ENCODE assay signal across 27 cellular contexts in the genomic region with DNA sequence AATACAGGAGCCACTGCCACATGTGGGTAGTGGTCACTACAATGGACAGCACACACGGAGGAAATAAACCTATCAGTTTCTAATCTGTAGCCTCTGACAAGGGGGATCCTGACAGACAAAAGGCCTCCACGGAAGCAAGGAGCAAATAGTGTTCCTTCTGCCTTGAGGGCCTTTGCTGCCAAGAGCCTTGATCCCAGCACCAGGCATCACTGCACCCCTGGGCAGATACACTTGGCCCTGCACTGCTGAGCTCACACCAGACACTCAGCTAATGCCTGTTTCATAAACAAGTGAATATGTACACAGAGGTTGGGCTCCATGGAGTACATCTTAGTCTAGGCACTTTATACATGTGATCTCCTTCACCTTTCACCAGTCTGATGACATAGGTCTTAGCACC.
"Had no signal": no experiment of that assay in that cellular context is flagged by ENCODE, and none has a peak within 500 bp of the region (broad histone marks: within the 10 kb centered on the region; RNA-seq: fewer than 3 reads in every experiment).

No MANE protein-coding gene starts in this region.

- H3K4me3 ChIP-seq: colonic mucosa, gastrocnemius medialis, hepatocyte, stomach, thyroid gland, upper lobe of left lung, vagina had no signal

- H3K9me3 ChIP-seq: colonic mucosa, gastrocnemius medialis, stomach, thyroid gland, upper lobe of left lung, vagina had no signal

- ATAC-seq: activated CD4-positive, CD25-positive, alpha-beta regulatory T cell treated with anti-CD3 and anti-CD28 coated beads, Interleukin-2, amount 50 U/mL, for 24 hours; gastrocnemius medialis; left colon; right cardiac atrium; stimulated activated naive B cell treated with anti-CD40 and anti-IgM and Interleukin-4, amounts not matched to agents 10 μg/mL and 1 μg/mL and 100 μg/mL, for 72 hours had no signal

- DNase-seq: activated CD4-positive, alpha-beta T cell treated with anti-CD3 and anti-CD28 coated beads for 48 hours; activated CD4-positive, alpha-beta T cell treated with anti-CD3 and anti-CD28 coated beads, Interleukin-2, amount 50 U/mL, for 48 hours; activated CD8-positive, alpha-beta memory T cell treated with anti-CD3 and anti-CD28 coated beads for 24 hours; activated effector memory CD4-positive, alpha-beta T cell treated with Interleukin-2 at 50 U/mL for 16 hours; activated naive CD4-positive, alpha-beta T cell treated with Interleukin-2 at 50 U/mL for 16 hours; anterior cingulate cortex; cerebellar nuclear complex; colonic mucosa; effector CD8-positive, alpha-beta T cell; gastrocnemius medialis; glutamatergic neuron; kidney; left colon; nucleus accumbens; right cardiac atrium; stimulated activated CD4-positive, alpha-beta T cell treated with anti-CD3 and anti-CD28 coated beads, Interleukin-15, amount 100 ng/mL, for 24 hours; stimulated activated CD4-positive, alpha-beta T cell treated with anti-CD3 and anti-CD28 coated beads, Interleukin-2, amount 100 ng/mL, for 24 hours; stimulated activated naive B cell treated with anti-CD40 and anti-IgM and Interleukin-4, amounts not matched to agents 10 μg/mL and 1 μg/mL and 100 μg/mL, for 72 hours; stomach; thyroid gland; upper lobe of left lung had no signal

- H3K36me3 Mint-ChIP-seq: activated naive CD8-positive, alpha-beta T cell; stimulated activated naive B cell treated with anti-CD40 and anti-IgM and Interleukin-4, amounts not matched to agents 10 μg/mL and 1 μg/mL and 100 μg/mL, for 72 hours had no signal

- H3K27ac Mint-ChIP-seq: activated naive CD8-positive, alpha-beta T cell; stimulated activated naive B cell treated with anti-CD40 and anti-IgM and Interleukin-4, amounts not matched to agents 10 μg/mL and 1 μg/mL and 100 μg/mL, for 72 hours had no signal

- H3K27ac ChIP-seq: colonic mucosa, gastrocnemius medialis, hepatocyte, parathyroid adenoma, stomach, thyroid gland, upper lobe of left lung, vagina, VCaP had no signal

- H3K9me3 Mint-ChIP-seq: stimulated activated naive B cell treated with anti-CD40 and anti-IgM and Interleukin-4, amounts not matched to agents 10 μg/mL and 1 μg/mL and 100 μg/mL, for 72 hours had no signal

- H3K4me1 ChIP-seq: colonic mucosa, gastrocnemius medialis, parathyroid adenoma, thyroid gland, upper lobe of left lung, vagina had no signal

- H3K4me3 Mint-ChIP-seq: activated naive CD8-positive, alpha-beta T cell; stimulated activated naive B cell treated with anti-CD40 and anti-IgM and Interleukin-4, amounts not matched to agents 10 μg/mL and 1 μg/mL and 100 μg/mL, for 72 hours had no signal

- H3K36me3 ChIP-seq: colonic mucosa, gastrocnemius medialis, stomach, thyroid gland, upper lobe of left lung, vagina had no signal
